Comparison of ENCODE assay signal across 8 cellular contexts in genomic region chr12:102883204-102883799, GRCh38. TPM values are rescaled to one million over a fixed set of nuclear protein-coding genes. Genes with fewer than 3 reads are reported as not detected.
A peak's percentile ranks its signal among the peaks of the same experiment; 100 is the strongest.
DNase-seq lines count a peak whose midpoint lies in the region; ATAC-seq and TF ChIP-seq lines count a peak whose summit lies in the region.

No MANE protein-coding gene starts in this region.

- H3K4me3 ChIP-seq in fibroblast of villous mesenchyme (ENCODE audit: low read depth, low read length), result no peak overlapping the region
- no peak overlapping the region for H3K4me3 ChIP-seq in ovary

- no peaks in the 10 kb centered on the region for H3K9me3 ChIP-seq in ovary

- H3K27me3 Mint-ChIP-seq in activated T-cell treated with anti-CD3 and anti-CD28 coated beads, Interleukin-2, amount 50 U/mL, for 24 hours, result peaks cover 31% of the 10 kb centered on the region

- TF ChIP-seq CTCF in fibroblast of villous mesenchyme (IDR thresholded peaks at IDR 0.05; ENCODE audit: insufficient read depth, low read depth, low read length) (peak; percentile 82), ovary (IDR thresholded peaks at IDR 0.05) (peak in 1 of 3 donors; percentile 41)

- DNase-seq in Daoy (ENCODE audit: low read depth), result peak; percentile 59
- peak; percentile 61 for DNase-seq in NCI-H748 treated with DMSO at 0.1 percent for 48 hours (lab: John Stamatoyannopoulos, UW)
- peak; percentile 45 for DNase-seq in activated T-cell treated with anti-CD3 and anti-CD28 coated beads, Interleukin-2, amount 50 U/mL, for 24 hours
- peak; percentile 26 for DNase-seq in fibroblast of villous mesenchyme (ENCODE audit: low read depth)
- peak; percentile 53 to 84 (median 59) for DNase-seq in ovary
- DNase-seq in OCI-M2 (lab: John Stamatoyannopoulos, UW; ENCODE audit: unreplicated experiment), result no peak

- TF ChIP-seq POLR2A in ovary (IDR thresholded peaks at IDR 0.05), result no peak

- H3K36me3 ChIP-seq in ovary, result no peaks in the 10 kb centered on the region

- no peaks in the 10 kb centered on the region for H3K9me3 Mint-ChIP-seq in activated T-cell treated with anti-CD3 and anti-CD28 coated beads, Interleukin-2, amount 50 U/mL, for 24 hours

- H3K36me3 Mint-ChIP-seq in activated T-cell treated with anti-CD3 and anti-CD28 coated beads, Interleukin-2, amount 50 U/mL, for 24 hours (ENCODE audit: low read depth), result no peaks in the 10 kb centered on the region

- no peak overlapping the region for H3K27ac ChIP-seq in ovary

- H3K4me1 Mint-ChIP-seq in activated T-cell treated with anti-CD3 and anti-CD28 coated beads, Interleukin-2, amount 50 U/mL, for 24 hours (ENCODE audit: low read depth), result peaks cover 5% of the 10 kb centered on the region

- no peak for TF ChIP-seq EP300 in ovary (IDR thresholded peaks at IDR 0.05)

- ATAC-seq in HG03342 (IDR thresholded peaks at IDR 0.05; ENCODE audit: unreplicated experiment) (peak; percentile 47), HG03039 (IDR thresholded peaks at IDR 0.05; ENCODE audit: unreplicated experiment) (no peak)

- no peaks in the 10 kb centered on the region for H3K27me3 ChIP-seq in ovary

- no peak overlapping the region for H3K27ac Mint-ChIP-seq in activated T-cell treated with anti-CD3 and anti-CD28 coated beads, Interleukin-2, amount 50 U/mL, for 24 hours

- intact Hi-C loops in ovary (cut with DNase I), result loop anchor here in 1 of 4 donors (10.0 kb wide), 1 partner anchor 661 kb away; no protein-coding TSS in a partner anchor

- 4 to 19% (median 4%) methylated on average over 8 of the region's 8 CpGs for WGBS in ovary, 3 donors

- H3K4me1 ChIP-seq in ovary (ENCODE audit: insufficient read depth), result peaks cover 2% of the 10 kb centered on the region

- no peak overlapping the region for H3K4me3 Mint-ChIP-seq in activated T-cell treated with anti-CD3 and anti-CD28 coated beads, Interleukin-2, amount 50 U/mL, for 24 hours

RNA-seq across cellular contexts. Expression of gene PAH, which starts 33.7 kb away (rescaled TPM):
- not detected in 2 replicates for total RNA-seq in Daoy (2014; rRNA removed; shearing (Covaris generic))
- total RNA-seq in fibroblast of villous mesenchyme, result not detected in 2 replicates
- 1 to 10 TPM in 3 of 7 donors, under 1 TPM in 2, not detected in 2; 0.23 to 2.6 (median 1.3) TPM for total RNA-seq in ovary
- polyA plus RNA-seq in ovary, result not detected
